Comparison of ENCODE assay signal across 31 cellular contexts in genomic region chr3:67415504-67415903, GRCh38.
DNase-seq lines count a peak whose midpoint lies in the region; ATAC-seq, FAIRE-seq and TF ChIP-seq lines count a peak whose summit lies in the region.
"Had no signal": no experiment of that assay in that cellular context is flagged by ENCODE, and none has a peak within 500 bp of the region (broad histone marks: within the 10 kb centered on the region; RNA-seq: fewer than 3 reads in every experiment).

No MANE protein-coding gene starts in this region.

- no peak overlapping the region for H3K4me3 Mint-ChIP-seq in GM23338
- H3K4me3 Mint-ChIP-seq: activated CD4-positive, alpha-beta T cell treated with anti-CD3 and anti-CD28 coated beads for 36 hours; activated T-helper 1 cell treated with anti-CD3 and anti-CD28 coated beads, Interleukin-12 subunit alpha, Interleukin-12 subunit beta, Interleukin-2, Interleukin-4 antibody, amounts not matched to agents 30 ng/mL and 10 ng/mL and 1 ng/mL, durations not matched to agents 14 hours and 24 hours and 36 hours; effector memory CD8-positive, alpha-beta T cell; nephron; stimulated activated naive B cell treated with anti-CD40 and anti-IgM and Interleukin-4, amounts not matched to agents 10 μg/mL and 1 μg/mL and 100 μg/mL, for 72 hours had no signal

- H3K27ac ChIP-seq in heart left ventricle (no peak overlapping the region), GM23338 (ENCODE audit: low read depth) (no peak overlapping the region)
- H3K27ac ChIP-seq: C4-2B, coronary artery, ovary, SJSA1, spleen had no signal

- H3K36me3 ChIP-seq in heart left ventricle (no peaks in the 10 kb centered on the region), GM23338 (ENCODE audit: insufficient read depth) (no peaks in the 10 kb centered on the region)
- H3K36me3 ChIP-seq: ovary, SJSA1 had no signal

- peaks cover 5% of the 10 kb centered on the region; the same call in 1 of the 3 replicates for H3K9me3 Mint-ChIP-seq in GM23338
- H3K9me3 Mint-ChIP-seq: effector memory CD8-positive, alpha-beta T cell had no signal

- H3K27me3 ChIP-seq in heart left ventricle (no peaks in the 10 kb centered on the region), GM23338 (ENCODE audit: insufficient read depth) (no peaks in the 10 kb centered on the region)
- H3K27me3 ChIP-seq: ovary, SJSA1, spleen had no signal

- H3K9me3 ChIP-seq in heart left ventricle, result peaks cover 0 to 11% (median 7%) of the 10 kb centered on the region in 12 donors
- H3K9me3 ChIP-seq: ovary, SJSA1 had no signal

- DNase-seq in AG08396 (ENCODE audit: low spot score) (peak; percentile 12), H54 (ENCODE audit: insufficient read length, low spot score) (no peak), fibroblast of mammary gland (ENCODE audit: low read depth) (peak; percentile 54), heart left ventricle (no peak), GM23338 (ENCODE audit: low spot score) (no peak)
- DNase-seq: activated CD4-positive, alpha-beta T cell treated with anti-CD3 and anti-CD28 coated beads for 36 hours; DMS79 treated with DMSO at 0.1 percent for 48 hours; effector memory CD8-positive, alpha-beta T cell; glutamatergic neuron; Kasumi-1; kidney glomerular epithelial cell; mucosa of descending colon; NCI-H1048; NCI-H187; NCI-H69; ovary; retina; spleen; stimulated activated CD4-positive, alpha-beta T cell treated with anti-CD3 and anti-CD28 coated beads, Interleukin-2, amount 100 ng/mL, for 48 hours; stimulated activated naive B cell treated with anti-CD40 and anti-IgM and Interleukin-4, amounts not matched to agents 10 μg/mL and 1 μg/mL and 100 μg/mL, for 72 hours had no signal

- TF ChIP-seq CTCF in fibroblast of mammary gland (conservative IDR thresholded peaks at IDR 0.05; ENCODE audit: control insufficient read depth, insufficient read depth, low read depth, low read length) (no peak), heart left ventricle (IDR thresholded peaks at IDR 0.05) (no peak), GM23338 (conservative IDR thresholded peaks at IDR 0.05; ENCODE audit: low read depth in 2 of 2) (no peak)

- WGBS in heart left ventricle, 4 donors, result 0 to 44% (median 23%) methylated on average over 1 of the region's 1 CpG

- H3K4me1 ChIP-seq in heart left ventricle (peaks cover 0 to 15% (median 3%) of the 10 kb centered on the region in 12 donors), GM23338 (ENCODE audit: insufficient read depth) (no peaks in the 10 kb centered on the region)
- H3K4me1 ChIP-seq: SJSA1, spleen had no signal

- TF ChIP-seq POLR2A in H54 (IDR thresholded peaks at IDR 0.05; ENCODE audit: low read depth, low read length) (no peak), heart left ventricle (IDR thresholded peaks at IDR 0.05) (no peak)

- no peaks in the 10 kb centered on the region for H4K20me1 ChIP-seq in GM23338 (replicated peaks; ENCODE audit: insufficient read depth)

- no peak overlapping the region for H3K4me2 ChIP-seq in GM23338

- no peaks in the 10 kb centered on the region for H3F3A ChIP-seq in GM23338 (replicated peaks; ENCODE audit: low read depth)

- H3K27me3 Mint-ChIP-seq in GM23338 (ENCODE audit: insufficient read depth, low read depth, poor library complexity), result no peaks in the 10 kb centered on the region
- H3K27me3 Mint-ChIP-seq: activated CD4-positive, alpha-beta T cell treated with anti-CD3 and anti-CD28 coated beads for 36 hours; effector memory CD8-positive, alpha-beta T cell; stimulated activated naive B cell treated with anti-CD40 and anti-IgM and Interleukin-4, amounts not matched to agents 10 μg/mL and 1 μg/mL and 100 μg/mL, for 72 hours had no signal

- no peak overlapping the region for H3K4me3 ChIP-seq in fibroblast of mammary gland (ENCODE audit: control insufficient read depth, low read depth, low read length)
- H3K4me3 ChIP-seq in heart left ventricle, result no peak overlapping the region
- no peak overlapping the region for H3K4me3 ChIP-seq in GM23338
- H3K4me3 ChIP-seq: coronary artery, lung, mucosa of descending colon, ovary, SJSA1, spleen had no signal

- no peaks in the 10 kb centered on the region for H3K4me1 Mint-ChIP-seq in GM23338
- H3K4me1 Mint-ChIP-seq: activated CD4-positive, alpha-beta T cell treated with anti-CD3 and anti-CD28 coated beads for 36 hours; stimulated activated naive B cell treated with anti-CD40 and anti-IgM and Interleukin-4, amounts not matched to agents 10 μg/mL and 1 μg/mL and 100 μg/mL, for 72 hours had no signal

- no peak overlapping the region for H3K27ac Mint-ChIP-seq in GM23338
- H3K27ac Mint-ChIP-seq: activated CD4-positive, alpha-beta T cell treated with anti-CD3 and anti-CD28 coated beads for 36 hours; activated naive CD4-positive, alpha-beta T cell treated with anti-CD3 and anti-CD28 coated beads, Interleukin-2, amount 50 U/mL, for 72 hours; activated T-helper 1 cell treated with anti-CD3 and anti-CD28 coated beads, Interleukin-12 subunit alpha, Interleukin-12 subunit beta, Interleukin-2, Interleukin-4 antibody, amounts not matched to agents 30 ng/mL and 10 ng/mL and 1 ng/mL, durations not matched to agents 14 hours and 24 hours and 36 hours; effector memory CD8-positive, alpha-beta T cell; nephron; stimulated activated naive B cell treated with anti-CD40 and anti-IgM and Interleukin-4, amounts not matched to agents 10 μg/mL and 1 μg/mL and 100 μg/mL, for 72 hours had no signal

- no peaks in the 10 kb centered on the region for H3K9me2 ChIP-seq in GM23338 (ENCODE audit: insufficient read depth)

- peaks cover 8% of the 10 kb centered on the region; the same call in 2 of the 3 replicates for H3K36me3 Mint-ChIP-seq in GM23338 (ENCODE audit: low read depth)

- H2AFZ ChIP-seq in GM23338, result no peak overlapping the region

- peak; percentile 43 for FAIRE-seq in H54 (lab: Jason Lieb, UNC)
- FAIRE-seq: A204.1 had no signal

- intact Hi-C loops in heart left ventricle (cut with DNase I), result loop anchor here in 1 of 10 donors (10.0 kb wide), 1 partner anchor 239 kb away; the partner anchor contains the start of gene SUCLG2

- H3K79me2 ChIP-seq in GM23338 (replicated peaks; ENCODE audit: insufficient read depth), result no peaks in the 10 kb centered on the region

- ATAC-seq in SK-N-SH treated with all-trans-retinoic acid at 6 μM for 48 hours (peak; percentile 70), HG02970 (IDR thresholded peaks at IDR 0.05; ENCODE audit: low FRiP score, unreplicated experiment) (no peak), heart left ventricle (no peak), HG03354 (IDR thresholded peaks at IDR 0.05; ENCODE audit: poor library complexity, severe bottlenecking, unreplicated experiment) (no peak), GM23338 (no peak)
- ATAC-seq: activated CD4-positive, alpha-beta T cell treated with anti-CD3 and anti-CD28 coated beads for 36 hours; activated naive CD4-positive, alpha-beta T cell treated with anti-CD3 and anti-CD28 coated beads, Interleukin-2, amount 50 U/mL, for 72 hours; effector memory CD8-positive, alpha-beta T cell; mucosa of descending colon; stimulated activated naive B cell treated with anti-CD40 and anti-IgM and Interleukin-4, amounts not matched to agents 10 μg/mL and 1 μg/mL and 100 μg/mL, for 72 hours had no signal

TF ChIP-seq in SK-N-SH treated with all-trans-retinoic acid at 6 μM for 48 hours, 23 proteins besides CTCF, POLR2A, EP300 and RAD21:
- TF ChIP-seq ZNF70 (CRISPR knock-in tag; IDR thresholded peaks at IDR 0.05) (no peak), SNAI2 (CRISPR knock-in tag; IDR thresholded peaks at IDR 0.05) (no peak), BACH2 (CRISPR knock-in tag; IDR thresholded peaks at IDR 0.05; ENCODE audit: borderline replicate concordance) (no peak), ZNF8 (CRISPR knock-in tag; IDR thresholded peaks at IDR 0.05) (no peak), GLIS3 (CRISPR knock-in tag; IDR thresholded peaks at IDR 0.05) (no peak), CSDC2 (CRISPR knock-in tag; IDR thresholded peaks at IDR 0.05) (no peak)
- TF ChIP-seq, protein P1, sequence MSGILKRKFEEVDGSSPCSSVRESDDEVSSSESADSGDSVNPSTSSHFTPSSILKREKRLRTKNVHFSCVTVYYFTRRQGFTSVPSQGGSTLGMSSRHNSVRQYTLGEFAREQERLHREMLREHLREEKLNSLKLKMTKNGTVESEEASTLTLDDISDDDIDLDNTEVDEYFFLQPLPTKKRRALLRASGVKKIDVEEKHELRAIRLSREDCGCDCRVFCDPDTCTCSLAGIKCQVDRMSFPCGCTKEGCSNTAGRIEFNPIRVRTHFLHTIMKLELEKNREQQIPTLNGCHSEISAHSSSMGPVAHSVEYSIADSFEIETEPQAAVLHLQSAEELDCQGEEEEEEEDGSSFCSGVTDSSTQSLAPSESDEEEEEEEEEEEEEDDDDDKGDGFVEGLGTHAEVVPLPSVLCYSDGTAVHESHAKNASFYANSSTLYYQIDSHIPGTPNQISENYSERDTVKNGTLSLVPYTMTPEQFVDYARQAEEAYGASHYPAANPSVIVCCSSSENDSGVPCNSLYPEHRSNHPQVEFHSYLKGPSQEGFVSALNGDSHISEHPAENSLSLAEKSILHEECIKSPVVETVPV (CRISPR knock-in tag; IDR thresholded peaks at IDR 0.05), result no peak

TF ChIP-seq in GM23338, 12 proteins besides CTCF, POLR2A, EP300 and RAD21 (continues in another document):
- TF ChIP-seq ZNF331 (CRISPR knock-in tag; IDR thresholded peaks at IDR 0.05; ENCODE audit: low read depth), result no peak
- TF ChIP-seq EZH2 (IDR thresholded peaks at IDR 0.05; ENCODE audit: low read depth, unreplicated experiment), result no peak
- TF ChIP-seq STAT1 (IDR thresholded peaks at IDR 0.05; ENCODE audit: unreplicated experiment), result no peak
- TF ChIP-seq EZH2phosphoT487 (IDR thresholded peaks at IDR 0.05; ENCODE audit: unreplicated experiment), result no peak
- TF ChIP-seq CREB1 (CRISPR knock-in tag; IDR thresholded peaks at IDR 0.05; ENCODE audit: low read depth), result no peak
- TF ChIP-seq JUNB (IDR thresholded peaks at IDR 0.05; ENCODE audit: unreplicated experiment), result no peak
- no peak for TF ChIP-seq POLR2AphosphoS5 (IDR thresholded peaks at IDR 0.05; ENCODE audit: low read depth)
- TF ChIP-seq NANOG (IDR thresholded peaks at IDR 0.05; ENCODE audit: borderline replicate concordance), result no peak
- TF ChIP-seq, protein P2, sequence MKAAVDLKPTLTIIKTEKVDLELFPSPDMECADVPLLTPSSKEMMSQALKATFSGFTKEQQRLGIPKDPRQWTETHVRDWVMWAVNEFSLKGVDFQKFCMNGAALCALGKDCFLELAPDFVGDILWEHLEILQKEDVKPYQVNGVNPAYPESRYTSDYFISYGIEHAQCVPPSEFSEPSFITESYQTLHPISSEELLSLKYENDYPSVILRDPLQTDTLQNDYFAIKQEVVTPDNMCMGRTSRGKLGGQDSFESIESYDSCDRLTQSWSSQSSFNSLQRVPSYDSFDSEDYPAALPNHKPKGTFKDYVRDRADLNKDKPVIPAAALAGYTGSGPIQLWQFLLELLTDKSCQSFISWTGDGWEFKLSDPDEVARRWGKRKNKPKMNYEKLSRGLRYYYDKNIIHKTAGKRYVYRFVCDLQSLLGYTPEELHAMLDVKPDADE (IDR thresholded peaks at IDR 0.05), result no peak

Comparison
In these comparisons a context has a peak if more than half of its experiments do, and no peak if none do; other contexts are left out.
1. DNase-seq: peak in AG08396 (single experiment) and fibroblast of mammary gland (single experiment); none in H54 (single experiment), heart left ventricle (0 of 5) and GM23338 (single experiment).